1 cellular context compared by ENCODE assay signal in genomic region chr13:113559061-113559460, GRCh38.
TF ChIP-seq lines count a peak whose summit lies in the region.

No MANE protein-coding gene starts in this region.

TF ChIP-seq in HepG2, 621 proteins besides CTCF, POLR2A, EP300 and RAD21:
- no peak for TF ChIP-seq ZNF296 (CRISPR knock-in tag; conservative IDR thresholded peaks at IDR 0.05)
- no peak for TF ChIP-seq ZNF800 (CRISPR knock-in tag; IDR thresholded peaks at IDR 0.05)
- peak; percentile 46 to 48; a peak in 2 of 4 replicates for TF ChIP-seq MAFK (conservative IDR thresholded peaks at IDR 0.05 in 1 of 2, IDR thresholded peaks at IDR 0.05 in 1 of 2; ENCODE audit: low read length in 2 of 2)
- no peak for TF ChIP-seq TEAD3 (CRISPR knock-in tag; optimal IDR thresholded peaks at IDR 0.05; ENCODE audit: borderline replicate concordance)
- TF ChIP-seq MAFF (IDR thresholded peaks at IDR 0.05; ENCODE audit: low read depth, low read length) = 0 out of 2 replicates have a peak, but pooled peaks have one; percentile 22
